16 cellular contexts compared by ENCODE assay signal in genomic region chr2:7573166-7573845, GRCh38.
DNase-seq lines count a peak whose midpoint lies in the region; ATAC-seq and TF ChIP-seq lines count a peak whose summit lies in the region.
"Had no signal": no experiment of that assay in that cellular context is flagged by ENCODE, and none has a peak within 500 bp of the region (broad histone marks: within the 10 kb centered on the region; RNA-seq: fewer than 3 reads in every experiment).

No MANE protein-coding gene starts in this region.

- H3K27ac ChIP-seq in mesodermal cell (ENCODE audit: low read depth, low read length, severe bottlenecking) (peak overlapping the region; percentile 67), vagina (no peak overlapping the region)
- H3K27ac ChIP-seq: 22Rv1, GM23248 had no signal

- H3K9me3 ChIP-seq in adipocyte (ENCODE audit: control insufficient read depth, low read length) (peaks cover 14% of the 10 kb centered on the region), mesodermal cell (ENCODE audit: control insufficient read depth, low read length) (peaks cover 11% of the 10 kb centered on the region), vagina (no peaks in the 10 kb centered on the region)
- H3K9me3 ChIP-seq: BE2C had no signal

- H3K27me3 ChIP-seq in adipocyte (replicated peaks; ENCODE audit: control insufficient read depth, insufficient read depth, low read length) (peaks cover 21% of the 10 kb centered on the region), vagina (no peaks in the 10 kb centered on the region)
- H3K27me3 ChIP-seq: BE2C had no signal

- H3K27ac Mint-ChIP-seq in T-helper 2 cell treated with Interferon-gamma antibody and Interleukin-4, amounts not matched to agents 5 μg/mL and 100 μg/mL, for 36 hours: peak overlapping the region; percentile 79

- peaks cover 33% of the 10 kb centered on the region for H3K36me3 Mint-ChIP-seq in T-helper 2 cell treated with Interferon-gamma antibody and Interleukin-4, amounts not matched to agents 5 μg/mL and 100 μg/mL, for 36 hours (ENCODE audit: low read depth)

- H3K4me3 ChIP-seq in adipocyte (ENCODE audit: low read length) (no peak overlapping the region), mesodermal cell (ENCODE audit: extremely low read depth, insufficient read depth, low read length, poor library complexity, severe bottlenecking) (no peak overlapping the region), vagina (no peak overlapping the region)
- H3K4me3 ChIP-seq: GM23248 had no signal

- 60 to 84% methylated on average over 1 to 2 of the region's 6 CpGs for WGBS in mesodermal cell (ENCODE audit: insufficient coverage in 2 of 2), 2 experiments

- H3K4me1 Mint-ChIP-seq in T-helper 2 cell treated with Interferon-gamma antibody and Interleukin-4, amounts not matched to agents 5 μg/mL and 100 μg/mL, for 36 hours (ENCODE audit: low read depth): peaks cover 45% of the 10 kb centered on the region

- peaks cover 27% of the 10 kb centered on the region for H3K9me3 Mint-ChIP-seq in T-helper 2 cell treated with Interferon-gamma antibody and Interleukin-4, amounts not matched to agents 5 μg/mL and 100 μg/mL, for 36 hours

- H3K4me3 Mint-ChIP-seq in T-helper 2 cell treated with Interferon-gamma antibody and Interleukin-4, amounts not matched to agents 5 μg/mL and 100 μg/mL, for 36 hours: no peak overlapping the region

- H3K27me3 Mint-ChIP-seq in T-helper 2 cell treated with Interferon-gamma antibody and Interleukin-4, amounts not matched to agents 5 μg/mL and 100 μg/mL, for 36 hours (ENCODE audit: low read depth): no peaks in the 10 kb centered on the region
- H3K27me3 Mint-ChIP-seq: CD4-positive, alpha-beta memory T cell had no signal

- no peak for TF ChIP-seq POLR2A in vagina (IDR thresholded peaks at IDR 0.05)

- intact Hi-C loops in vagina (cut with DNase I): no loop called here

- H3K9ac ChIP-seq in adipocyte (ENCODE audit: low read length): no peak overlapping the region
- H3K9ac ChIP-seq: GM23248 had no signal

- no peaks in the 10 kb centered on the region for H3K36me3 ChIP-seq in adipocyte (ENCODE audit: control insufficient read depth, insufficient read depth, low read length, severe bottlenecking)
- H3K36me3 ChIP-seq in mesodermal cell (ENCODE audit: control insufficient read depth, insufficient read depth, low read length): no peaks in the 10 kb centered on the region
- no peaks in the 10 kb centered on the region for H3K36me3 ChIP-seq in vagina
- H3K36me3 ChIP-seq: BE2C had no signal

- no peak for ATAC-seq in GM19351 (IDR thresholded peaks at IDR 0.05; ENCODE audit: unreplicated experiment)

- H3K4me1 ChIP-seq in adipocyte (ENCODE audit: control insufficient read depth, insufficient read depth, low read length) (no peaks in the 10 kb centered on the region), mesodermal cell (ENCODE audit: control insufficient read depth, insufficient read depth, low read length, poor library complexity, severe bottlenecking) (no peaks in the 10 kb centered on the region), vagina (no peaks in the 10 kb centered on the region)
- H3K4me1 ChIP-seq: BE2C had no signal

- TF ChIP-seq CTCF in vagina (IDR thresholded peaks at IDR 0.05): no peak

- DNase-seq in T-helper 2 cell treated with Interferon-gamma antibody and Interleukin-4, amounts not matched to agents 5 μg/mL and 100 μg/mL, for 36 hours (ENCODE audit: low spot score): no peak
- DNase-seq in T-helper 2 cell: no peak
- peak; percentile 7 for DNase-seq in adipocyte (ENCODE audit: low read depth)
- DNase-seq in superior temporal gyrus (ENCODE audit: extremely low spot score): peak; percentile 39
- no peak for DNase-seq in NCI-H345 treated with DMSO at 0.1 percent for 48 hours (lab: John Stamatoyannopoulos, UW; ENCODE audit: unreplicated experiment)
- DNase-seq in vagina (ENCODE audit: extremely low spot score in 2 of 2): no peak
- DNase-seq: BE2C, DMS79 treated with DMSO at 0.1 percent for 48 hours, GM23248, NCI-H1105 treated with DMSO at 0.1 percent for 48 hours, NCI-H1694 treated with DMSO at 0.1 percent for 48 hours, NCI-H82 had no signal

Comparison
In these comparisons a context has a peak if more than half of its experiments do, and no peak if none do; other contexts are left out.
1. DNase-seq: peak in adipocyte (single experiment) and superior temporal gyrus (single experiment); none in T-helper 2 cell treated with Interferon-gamma antibody and Interleukin-4, amounts not matched to agents 5 μg/mL and 100 μg/mL, for 36 hours (single experiment), T-helper 2 cell (0 of 5), NCI-H345 treated with DMSO at 0.1 percent for 48 hours (single experiment) and vagina (0 of 2).